In genomic region chr12:125075-125474, GRCh38 we compare ENCODE assay signal across 28 cellular contexts. TPM values are rescaled to one million over a fixed set of nuclear protein-coding genes. Genes with fewer than 3 reads are reported as not detected.
"Had no signal": no experiment of that assay in that cellular context is flagged by ENCODE, and none has a peak within 500 bp of the region (broad histone marks: within the 10 kb centered on the region; RNA-seq: fewer than 3 reads in every experiment).

No MANE protein-coding gene starts in this region.

- DNase-seq: dermis blood vessel endothelial cell; dorsolateral prefrontal cortex; effector CD4-positive, alpha-beta T cell; effector memory CD4-positive, alpha-beta T cell; erythroblast; esophagus squamous epithelium; foreskin fibroblast; heart left ventricle; hypothalamus; immature natural killer cell; islet precursor cell; kidney glomerular epithelial cell; left colon; left ventricle myocardium superior; lower lobe of right lung; mesenchymal stem cell; mucosa of descending colon had no signal

- H3K9me3 ChIP-seq: esophagus squamous epithelium, gastroesophageal sphincter, heart left ventricle, left lung, lower lobe of right lung, mucosa of descending colon had no signal

- H3K4me2 ChIP-seq: hepatocyte had no signal

- H2AFZ ChIP-seq: hepatocyte had no signal

- H3K79me2 ChIP-seq: hepatocyte had no signal

- FAIRE-seq: colon, endothelial cell of umbilical vein, frontal cortex, kidney had no signal

- H3K4me3 Mint-ChIP-seq: immature natural killer cell, mesothelial cell of epicardium had no signal

- H3K4me3 ChIP-seq: coronary artery, dorsolateral prefrontal cortex, esophagus squamous epithelium, gastroesophageal sphincter, heart left ventricle, hepatocyte, left lung, lower lobe of right lung, mucosa of descending colon had no signal

- H3K4me1 ChIP-seq: esophagus squamous epithelium, gastroesophageal sphincter, heart left ventricle, left lung, lower lobe of right lung had no signal

- H3K4me1 Mint-ChIP-seq: immature natural killer cell, mesothelial cell of epicardium had no signal

- H3K27ac ChIP-seq: coronary artery, dorsolateral prefrontal cortex, epithelial cell of prostate, esophagus squamous epithelium, gastroesophageal sphincter, heart left ventricle, hepatocyte, left lung, lower lobe of right lung had no signal

- H3K9me3 Mint-ChIP-seq: immature natural killer cell, mesothelial cell of epicardium had no signal

- ATAC-seq: esophagus mucosa, gastroesophageal sphincter, heart left ventricle, left colon, left lung, left ventricle myocardium superior, lower lobe of right lung, mucosa of descending colon had no signal

- H3K36me3 ChIP-seq: esophagus squamous epithelium, gastroesophageal sphincter, heart left ventricle, left lung, lower lobe of right lung had no signal

- H3K27ac Mint-ChIP-seq: immature natural killer cell, mesothelial cell of epicardium had no signal

- H3K27me3 ChIP-seq: dorsolateral prefrontal cortex, hepatocyte had no signal

RNA-seq across cellular contexts. Expression of gene IQSEC3, which starts 58.5 kb away (rescaled TPM):
- total RNA-seq: endothelial cell of umbilical vein had no signal
- polyA plus RNA-seq: endothelial cell of umbilical vein had no signal
